In genomic region chr22:23137905-23138520, GRCh38 we compare ENCODE assay signal across 9 cellular contexts. TPM values are rescaled to one million over a fixed set of nuclear protein-coding genes. Genes with fewer than 3 reads are reported as not detected.
DNase-seq lines count a peak whose midpoint lies in the region; ATAC-seq, FAIRE-seq and TF ChIP-seq lines count a peak whose summit lies in the region.
"Had no signal": no experiment of that assay in that cellular context is flagged by ENCODE, and none has a peak within 500 bp of the region (broad histone marks: within the 10 kb centered on the region; RNA-seq: fewer than 3 reads in every experiment).

No MANE protein-coding gene starts in this region.

- peaks cover 17% of the 10 kb centered on the region for H4K20me1 ChIP-seq in K562 (replicated peaks; ENCODE audit: control insufficient read depth, insufficient read depth, low read length)

- BruUV-seq in K562 (replicated peaks; lab: Mats Ljungman, UMichigan): no TSS peak

- H3K9me3 ChIP-seq in K562 (replicated peaks; ENCODE audit: control insufficient read depth, insufficient read depth, low read depth, low read length) (no peaks in the 10 kb centered on the region), aorta (ENCODE audit: control insufficient read depth, low read length) (no peaks in the 10 kb centered on the region)

- no peak overlapping the region for H3K4me2 ChIP-seq in K562 (ENCODE audit: insufficient read depth, low read length)

- no peaks in the 10 kb centered on the region for H3K79me2 ChIP-seq in K562 (ENCODE audit: control insufficient read depth, insufficient read depth, low read length)

- H3K36me3 ChIP-seq in K562 (ENCODE audit: control insufficient read depth, insufficient read depth, low read length) (no peaks in the 10 kb centered on the region), aorta (ENCODE audit: control insufficient read depth in 1 of 2, insufficient read depth in 2 of 2, low read length in 1 of 2) (no peaks in the 10 kb centered on the region)

- H3K27ac ChIP-seq in K562 (ENCODE audit: extremely low read depth, low read depth, low read length) (no peak overlapping the region), aorta (ENCODE audit: low read depth in 1 of 2, low read length in 2 of 2) (no peak overlapping the region)

- H2AFZ ChIP-seq in K562 (ENCODE audit: low read depth, low read length): no peak overlapping the region

- H3K27me3 Mint-ChIP-seq in mesothelial cell of epicardium (ENCODE audit: low read depth): no peaks in the 10 kb centered on the region

- peak; percentile 9 for DNase-seq in stimulated activated CD4-positive, alpha-beta T cell treated with anti-CD3 and anti-CD28 coated beads, Interleukin-1b, Interleukin-23, amount 100 ng/mL, for 48 hours
- DNase-seq in stimulated activated CD4-positive, alpha-beta T cell treated with anti-CD3 and anti-CD28 coated beads, Interleukin-2, amount 100 ng/mL, for 48 hours: no peak
- DNase-seq in NOMO-1 treated with DMSO at 0.1 percent for 48 hours (lab: John Stamatoyannopoulos, UW; ENCODE audit: unreplicated experiment) (peak; percentile 80), K562 (ENCODE audit: extremely low read depth in 1 of 4, low spot score in 3 of 4) (peak in 1 of 4 experiments; percentile 71), NCI-H1436 (lab: John Stamatoyannopoulos, UW) (no peak), mesothelial cell of epicardium (ENCODE audit: low spot score in 2 of 2, unreplicated experiment in 2 of 2) (no peak), aorta (no peak)
- DNase-seq in stimulated activated effector memory CD8-positive, alpha-beta T cell treated with anti-CD3 and anti-CD28 coated beads, Interleukin-12 subunit alpha, Interleukin-12 subunit beta, amount 100 ng/mL, for 72 hours (ENCODE audit: low spot score in 2 of 2): peak in 1 of 2 donors; percentile 73

- H3K9me3 Mint-ChIP-seq in stimulated activated effector memory CD8-positive, alpha-beta T cell treated with anti-CD3 and anti-CD28 coated beads, Interleukin-12 subunit alpha, Interleukin-12 subunit beta, amount 100 ng/mL, for 72 hours: no peaks in the 10 kb centered on the region
- no peaks in the 10 kb centered on the region for H3K9me3 Mint-ChIP-seq in mesothelial cell of epicardium

- peaks cover 8% of the 10 kb centered on the region for H3K9me1 ChIP-seq in K562 (ENCODE audit: control insufficient read depth, insufficient read depth, low read length)

- CTCF ChIA-PET in K562 (lab: Yijun Ruan, JAX; ENCODE audit: low intra/inter-chr PET ratio): no interaction called here

- ATAC-seq in K562 (no peak), aorta (ENCODE audit: low FRiP score) (no peak)
- peak; percentile 54 for ATAC-seq in stimulated activated effector memory CD8-positive, alpha-beta T cell treated with anti-CD3 and anti-CD28 coated beads, Interleukin-12 subunit alpha, Interleukin-12 subunit beta, amount 100 ng/mL, for 72 hours

- peaks cover 6% of the 10 kb centered on the region for H3K36me3 Mint-ChIP-seq in stimulated activated effector memory CD8-positive, alpha-beta T cell treated with anti-CD3 and anti-CD28 coated beads, Interleukin-12 subunit alpha, Interleukin-12 subunit beta, amount 100 ng/mL, for 72 hours
- no peaks in the 10 kb centered on the region for H3K36me3 Mint-ChIP-seq in mesothelial cell of epicardium

- H3K4me3 Mint-ChIP-seq in stimulated activated effector memory CD8-positive, alpha-beta T cell treated with anti-CD3 and anti-CD28 coated beads, Interleukin-12 subunit alpha, Interleukin-12 subunit beta, amount 100 ng/mL, for 72 hours: peak overlapping the region; percentile 57
- no peak overlapping the region for H3K4me3 Mint-ChIP-seq in mesothelial cell of epicardium

- in situ Hi-C loops in K562 (cut with MboI): no loop called here

- H3K27me3 ChIP-seq in K562 (ENCODE audit: control insufficient read depth in 2 of 2, insufficient read depth in 2 of 2, low read length in 2 of 2): peaks cover 33 to 38% of the 10 kb centered on the region in 2 experiments
- no peaks in the 10 kb centered on the region for H3K27me3 ChIP-seq in aorta (ENCODE audit: control insufficient read depth in 1 of 2, insufficient read depth in 2 of 2, low read length in 1 of 2)

- intact Hi-C loops in K562 (cut with micrococcal nuclease) (no loop called here), aorta (cut with DNase I) (no loop called here)

- H3K4me1 ChIP-seq in K562 (replicated peaks in 1 of 2; ENCODE audit: control insufficient read depth in 2 of 2, insufficient read depth in 2 of 2, low read length in 2 of 2): peaks cover 11 to 14% of the 10 kb centered on the region in 2 experiments
- H3K4me1 ChIP-seq in aorta (ENCODE audit: control insufficient read depth in 1 of 2, insufficient read depth in 2 of 2, low read length in 2 of 2): no peaks in the 10 kb centered on the region

- WGBS in K562 (ENCODE audit: insufficient coverage, low coverage, missing lambda C conversion rate): 4% methylated on average over 4 of the region's 4 CpGs
- WGBS in aorta, 2 donors: 46 to 52% methylated on average over 4 of the region's 4 CpGs

- TF ChIP-seq CTCF in K562 (IDR thresholded peaks at IDR 0.05 in 2 of 3, conservative IDR thresholded peaks at IDR 0.05 in 1 of 3; ENCODE audit: insufficient read depth in 2 of 3, low read depth in 1 of 3, low read length in 3 of 3) (no peak), mesothelial cell of epicardium (IDR thresholded peaks at IDR 0.05; ENCODE audit: unreplicated experiment) (no peak)

- no peak for FAIRE-seq in K562 (lab: Jason Lieb, UNC)

- peak overlapping the region; percentile 91 for H3K27ac Mint-ChIP-seq in stimulated activated effector memory CD8-positive, alpha-beta T cell treated with anti-CD3 and anti-CD28 coated beads, Interleukin-12 subunit alpha, Interleukin-12 subunit beta, amount 100 ng/mL, for 72 hours
- no peak overlapping the region for H3K27ac Mint-ChIP-seq in mesothelial cell of epicardium

- H3K4me3 ChIP-seq in K562 (no peak overlapping the region), aorta (ENCODE audit: low read length in 2 of 2) (no peak overlapping the region)

- H3K9ac ChIP-seq in K562 (ENCODE audit: insufficient read depth in 1 of 2, low read depth in 2 of 2, low read length in 2 of 2): no peak overlapping the region

- peaks cover 55% of the 10 kb centered on the region for H3K4me1 Mint-ChIP-seq in stimulated activated effector memory CD8-positive, alpha-beta T cell treated with anti-CD3 and anti-CD28 coated beads, Interleukin-12 subunit alpha, Interleukin-12 subunit beta, amount 100 ng/mL, for 72 hours
- peaks cover 18% of the 10 kb centered on the region for H3K4me1 Mint-ChIP-seq in mesothelial cell of epicardium

- POLR2A ChIA-PET in K562 (lab: Yijun Ruan, JAX): interaction anchor here (0.6 to 5.6 kb wide), 21 partner anchors 8 to 320 kb away, joined by 3 to 68 read pairs (median 4); no protein-coding TSS in a partner anchor

- no peak for TF ChIP-seq POLR2A in K562 (conservative IDR thresholded peaks at IDR 0.05)

- no peak for TF ChIP-seq RAD21 in K562 (CRISPR knock-in tag; conservative IDR thresholded peaks at IDR 0.05 in 1 of 2, IDR thresholded peaks at IDR 0.05 in 1 of 2)

- no peak for TF ChIP-seq EP300 in K562 (IDR thresholded peaks at IDR 0.05; ENCODE audit: low read length)

RNA-seq across cellular contexts. Expression of gene RSPH14, which starts 3.8 kb away (rescaled TPM):
- not detected in 2 replicates for total RNA-seq in K562 (2011; cell fraction: chromatin; rRNA removed; ENCODE audit: low replicate concordance)
- total RNA-seq in K562 (2011; cell fraction: nucleolus; rRNA removed): not detected in 2 replicates
- total RNA-seq in K562 (2011; cell fraction: nucleoplasm; rRNA removed): not detected in 2 replicates
- total RNA-seq in K562 (2014; rRNA removed): not detected in 2 replicates
- total RNA-seq in K562 (2014; rRNA removed; fragmentation: Illumina TruSeq; extraction: Trizol): not detected in 2 replicates
- not detected in 2 replicates for total RNA-seq in K562 (2015; rRNA removed; fragmentation: Illumina TruSeq; extraction: Trizol)
- total RNA-seq in K562 (2021): not detected in 2 replicates
- 0.24 TPM in 1 of 2 replicates, not detected in the other for polyA plus RNA-seq in K562 (2011; rRNA removed)
- polyA plus RNA-seq in K562 (2011; cell fraction: cytosol; rRNA removed): not detected in 2 replicates
- polyA plus RNA-seq in K562 (2011; cell fraction: nucleus; rRNA removed): 0.27 TPM in 1 of 2 replicates, not detected in the other
- polyA plus RNA-seq in K562 (2012): not detected in 2 replicates
- not detected in 2 replicates for polyA plus RNA-seq in K562 (2014; fragmentation: Illumina TruSeq; extraction: Trizol)
- polyA plus RNA-seq in K562 (2014; fragmentation: Nextera tagmentation; extraction: Ambion mirVana): under 1 TPM in 1 of 2 experiments, not detected in 1; 0.35 TPM
- not detected in 2 replicates for polyA plus RNA-seq in K562 (2014; rRNA removed)
- polyA minus RNA-seq in K562 (2011; rRNA and poly(A)+ RNA removed): not detected in 2 replicates
- polyA minus RNA-seq in K562 (2011; cell fraction: cytosol; rRNA and poly(A)+ RNA removed): not detected in 2 replicates
- not detected in 2 replicates for polyA minus RNA-seq in K562 (2011; cell fraction: nucleus; rRNA and poly(A)+ RNA removed)
- total RNA-seq in mesothelial cell of epicardium: 1.7 to 2.5 TPM (median 2.4 TPM) in 3 replicates
- total RNA-seq in aorta: 1 to 10 TPM in 1 of 2 donors, under 1 TPM in 1; 0.78 to 1.2 TPM
- polyA plus RNA-seq in aorta: not detected
- total RNA-seq: lung microvascular endothelial cell had no signal

RNA-seq across cellular contexts. Expression of gene RAB36, which starts 7.3 kb away (rescaled TPM):
- not detected in 2 replicates for total RNA-seq in K562 (2011; cell fraction: chromatin; rRNA removed; ENCODE audit: low replicate concordance)
- not detected in 2 replicates for total RNA-seq in K562 (2011; cell fraction: nucleolus; rRNA removed)
- total RNA-seq in K562 (2011; cell fraction: nucleoplasm; rRNA removed): not detected in 2 replicates
- total RNA-seq in K562 (2014; rRNA removed) (0.04 and 0.50 TPM in 2 replicates), K562 (2014; rRNA removed; fragmentation: Illumina TruSeq; extraction: Trizol) (not detected in 2 replicates), K562 (2015; rRNA removed; fragmentation: Illumina TruSeq; extraction: Trizol) (not detected in 2 replicates), K562 (2021) (0.09 TPM in 1 of 2 replicates, not detected in the other), mesothelial cell of epicardium (6.3 to 6.4 TPM (median 6.4 TPM) in 3 replicates), aorta (1 to 10 TPM; 1.8 to 3.2 TPM)
- polyA plus RNA-seq in K562 (2011; rRNA removed) (0.01 and 0.04 TPM in 2 replicates), K562 (2014; fragmentation: Illumina TruSeq; extraction: Trizol) (not detected in 2 replicates), K562 (2014; fragmentation: Nextera tagmentation; extraction: Ambion mirVana) (under 1 TPM; 0.04 to 0.08 TPM), K562 (2014; rRNA removed) (0.08 TPM in 1 of 2 replicates, not detected in the other), aorta (1 to 10 TPM; 1.0 to 2.1 TPM)
- polyA plus RNA-seq in K562 (2011; cell fraction: cytosol; rRNA removed): 0.58 TPM in 1 of 2 replicates, not detected in the other
- 0.06 TPM in 1 of 2 replicates, not detected in the other for polyA plus RNA-seq in K562 (2011; cell fraction: nucleus; rRNA removed)
- 0.08 and 0.18 TPM in 2 replicates for polyA plus RNA-seq in K562 (2012)
- 0.42 TPM in 1 of 2 replicates, not detected in the other for polyA minus RNA-seq in K562 (2011; rRNA and poly(A)+ RNA removed)
- not detected in 2 replicates for polyA minus RNA-seq in K562 (2011; cell fraction: cytosol; rRNA and poly(A)+ RNA removed)
- 0.11 and 0.40 TPM in 2 replicates for polyA minus RNA-seq in K562 (2011; cell fraction: nucleus; rRNA and poly(A)+ RNA removed)

RNA-seq across cellular contexts. Expression of gene BCR, which starts 42.3 kb away (rescaled TPM):
- 234 and 446 TPM in 2 replicates for total RNA-seq in K562 (2011; cell fraction: chromatin; rRNA removed; ENCODE audit: low replicate concordance)
- total RNA-seq in K562 (2011; cell fraction: nucleolus; rRNA removed): 279 and 314 TPM in 2 replicates
- total RNA-seq in K562 (2011; cell fraction: nucleoplasm; rRNA removed): 196 and 222 TPM in 2 replicates
- total RNA-seq in K562 (2014; rRNA removed) (81.7 and 100 TPM in 2 replicates), K562 (2014; rRNA removed; fragmentation: Illumina TruSeq; extraction: Trizol) (27.5 and 45.6 TPM in 2 replicates), K562 (2015; rRNA removed; fragmentation: Illumina TruSeq; extraction: Trizol) (65.7 and 68.4 TPM in 2 replicates), K562 (2021) (144 and 150 TPM in 2 replicates), mesothelial cell of epicardium (69.6 to 74.6 TPM (median 72.4 TPM) in 3 replicates), aorta (100 to 1,000 TPM; 113 to 120 TPM)
- polyA plus RNA-seq in K562 (2011; rRNA removed) (20.9 and 36.8 TPM in 2 replicates), K562 (2014; fragmentation: Illumina TruSeq; extraction: Trizol) (45.8 and 60.4 TPM in 2 replicates), K562 (2014; fragmentation: Nextera tagmentation; extraction: Ambion mirVana) (under 1 TPM; 0.41 to 0.70 TPM), K562 (2014; rRNA removed) (34.9 and 36.1 TPM in 2 replicates), aorta (10 to 100 TPM in 1 of 2 donors, 1 to 10 TPM in 1; 5.3 to 30.1 TPM)
- polyA plus RNA-seq in K562 (2011; cell fraction: cytosol; rRNA removed): 26.4 and 31.1 TPM in 2 replicates
- 57.9 and 76.9 TPM in 2 replicates for polyA plus RNA-seq in K562 (2011; cell fraction: nucleus; rRNA removed)
- polyA plus RNA-seq in K562 (2012): 73.9 and 75.3 TPM in 2 replicates
- 113 and 124 TPM in 2 replicates for polyA minus RNA-seq in K562 (2011; rRNA and poly(A)+ RNA removed)
- polyA minus RNA-seq in K562 (2011; cell fraction: cytosol; rRNA and poly(A)+ RNA removed): 132 and 181 TPM in 2 replicates
- polyA minus RNA-seq in K562 (2011; cell fraction: nucleus; rRNA and poly(A)+ RNA removed): 138 and 300 TPM in 2 replicates

Comparison
In these comparisons a context has a peak if more than half of its experiments do, and no peak if none do; other contexts are left out.
1. DNase-seq: peak in stimulated activated CD4-positive, alpha-beta T cell treated with anti-CD3 and anti-CD28 coated beads, Interleukin-1b, Interleukin-23, amount 100 ng/mL, for 48 hours (single experiment) and NOMO-1 treated with DMSO at 0.1 percent for 48 hours (single experiment); none in stimulated activated CD4-positive, alpha-beta T cell treated with anti-CD3 and anti-CD28 coated beads, Interleukin-2, amount 100 ng/mL, for 48 hours (0 of 2), NCI-H1436 (single experiment), mesothelial cell of epicardium (0 of 2) and aorta (0 of 2).